Comparison of ENCODE assay signal across 1 cellular context in the genomic region with DNA sequence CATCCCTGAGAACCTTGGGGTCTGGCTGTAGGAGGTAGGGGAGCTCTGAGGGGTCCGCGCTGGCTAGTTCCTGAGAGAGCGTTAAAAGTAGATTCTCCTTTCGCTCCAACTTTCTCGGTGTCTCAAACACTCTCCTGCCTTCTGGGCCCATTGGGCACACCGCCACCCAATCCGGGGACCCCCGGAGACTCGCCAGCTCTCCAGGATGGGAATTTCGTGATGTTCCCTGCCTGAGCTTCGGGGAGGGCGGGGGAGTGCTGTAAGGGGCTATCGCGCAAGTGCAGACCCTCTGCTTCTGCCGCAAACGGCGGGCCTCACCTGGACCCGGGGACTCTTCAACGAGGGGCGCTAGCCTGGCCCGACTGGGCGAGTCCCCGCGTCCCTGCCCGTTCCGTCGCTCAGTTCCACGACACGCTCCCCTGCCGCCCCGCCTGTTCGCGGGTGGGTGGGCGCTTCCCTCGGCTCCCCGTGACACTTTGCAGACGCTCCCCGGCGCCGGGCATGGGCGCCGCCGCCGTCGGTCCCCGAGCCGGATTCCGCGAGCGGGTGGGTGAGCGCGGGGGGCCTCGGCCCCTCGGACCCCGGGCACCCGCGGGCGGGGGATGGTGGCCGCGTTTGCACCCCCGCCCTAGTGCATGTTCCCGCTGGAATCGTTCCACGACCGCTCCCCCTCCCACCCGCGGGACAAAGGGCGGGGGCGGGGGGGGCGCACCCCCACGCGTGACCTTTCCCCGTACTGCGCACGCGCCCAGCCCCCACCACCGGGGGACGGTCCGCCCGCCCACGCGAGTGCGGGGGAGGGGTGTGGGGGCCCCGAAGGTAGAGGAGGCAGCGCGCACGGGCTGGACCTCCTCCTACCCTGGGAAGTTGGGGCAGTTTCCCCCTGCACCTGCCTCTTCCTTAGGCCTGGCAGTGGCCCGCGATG.
TF ChIP-seq lines count a peak whose summit lies in the region.

Gene CCDC106, plus strand, starts transcription at position 481 of the 925 bp plus-strand sequence. CDS start 835 bp downstream, outside the sequence.

TF ChIP-seq in K562, 482 proteins besides CTCF, POLR2A, EP300 and RAD21 (continued from another document and continues in another):
- TF ChIP-seq, protein P1, sequence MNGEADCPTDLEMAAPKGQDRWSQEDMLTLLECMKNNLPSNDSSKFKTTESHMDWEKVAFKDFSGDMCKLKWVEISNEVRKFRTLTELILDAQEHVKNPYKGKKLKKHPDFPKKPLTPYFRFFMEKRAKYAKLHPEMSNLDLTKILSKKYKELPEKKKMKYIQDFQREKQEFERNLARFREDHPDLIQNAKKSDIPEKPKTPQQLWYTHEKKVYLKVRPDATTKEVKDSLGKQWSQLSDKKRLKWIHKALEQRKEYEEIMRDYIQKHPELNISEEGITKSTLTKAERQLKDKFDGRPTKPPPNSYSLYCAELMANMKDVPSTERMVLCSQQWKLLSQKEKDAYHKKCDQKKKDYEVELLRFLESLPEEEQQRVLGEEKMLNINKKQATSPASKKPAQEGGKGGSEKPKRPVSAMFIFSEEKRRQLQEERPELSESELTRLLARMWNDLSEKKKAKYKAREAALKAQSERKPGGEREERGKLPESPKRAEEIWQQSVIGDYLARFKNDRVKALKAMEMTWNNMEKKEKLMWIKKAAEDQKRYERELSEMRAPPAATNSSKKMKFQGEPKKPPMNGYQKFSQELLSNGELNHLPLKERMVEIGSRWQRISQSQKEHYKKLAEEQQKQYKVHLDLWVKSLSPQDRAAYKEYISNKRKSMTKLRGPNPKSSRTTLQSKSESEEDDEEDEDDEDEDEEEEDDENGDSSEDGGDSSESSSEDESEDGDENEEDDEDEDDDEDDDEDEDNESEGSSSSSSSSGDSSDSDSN (IDR thresholded peaks at IDR 0.05; ENCODE audit: borderline replicate concordance in 1 of 2, low read depth in 2 of 2, low read length in 2 of 2), result no peak
- TF ChIP-seq USF1 (CRISPR knock-in tag; IDR thresholded peaks at IDR 0.05) (no peak), EP400 (IDR thresholded peaks at IDR 0.05) (peak; percentile 69), YBX1 (IDR thresholded peaks at IDR 0.05) (no peak), SMARCA5 (IDR thresholded peaks at IDR 0.05) (no peak), TFAM (CRISPR knock-in tag; conservative IDR thresholded peaks at IDR 0.05) (no peak), BRD9 (IDR thresholded peaks at IDR 0.05; ENCODE audit: low read depth, partially characterized antibody) (no peak), SIN3B (IDR thresholded peaks at IDR 0.05; ENCODE audit: low read depth) (peak; percentile 42; the same call in 1 of the 2 replicates), SMAD4 (CRISPR knock-in tag; conservative IDR thresholded peaks at IDR 0.05) (peak; percentile 57), SAFB2 (IDR thresholded peaks at IDR 0.05; ENCODE audit: borderline replicate concordance, low read depth, low read length, severe bottlenecking) (no peak), ZNF133 (CRISPR knock-in tag; IDR thresholded peaks at IDR 0.05) (no peak), MCM7 (IDR thresholded peaks at IDR 0.05) (no peak), TSHZ1 (CRISPR knock-in tag; IDR thresholded peaks at IDR 0.05) (no peak), PHTF2 (CRISPR knock-in tag; IDR thresholded peaks at IDR 0.05) (no peak), MAFK (IDR thresholded peaks at IDR 0.05; ENCODE audit: low read length) (no peak), PHF20 (IDR thresholded peaks at IDR 0.05; ENCODE audit: partially characterized antibody) (no peak), HBP1 (CRISPR knock-in tag; IDR thresholded peaks at IDR 0.05) (no peak), ZNF764 (CRISPR knock-in tag; IDR thresholded peaks at IDR 0.05; ENCODE audit: low read depth) (no peak), HNRNPL (IDR thresholded peaks at IDR 0.05; ENCODE audit: low read depth, low read length) (peak; percentile 74), KLF1 (tag; IDR thresholded peaks at IDR 0.05) (0 out of 2 replicates have a peak, but pooled peaks have one; percentile 22), ZBTB1 (CRISPR knock-in tag; IDR thresholded peaks at IDR 0.05; ENCODE audit: borderline replicate concordance, low read depth) (no peak), ILK (tag; IDR thresholded peaks at IDR 0.05; ENCODE audit: borderline replicate concordance, low read depth) (no peak), PURB (CRISPR knock-in tag; IDR thresholded peaks at IDR 0.05; ENCODE audit: low read depth) (no peak), PTTG1 (tag; IDR thresholded peaks at IDR 0.05; ENCODE audit: low read depth) (no peak), HNRNPK (IDR thresholded peaks at IDR 0.05; ENCODE audit: low read depth, low read length, poor library complexity, severe bottlenecking) (no peak), ETS1 (conservative IDR thresholded peaks at IDR 0.05; ENCODE audit: control insufficient read depth, low read depth, low read length) (0 out of 2 replicates have a peak, but pooled peaks have one; percentile 12), PRMT5 (CRISPR knock-in tag; IDR thresholded peaks at IDR 0.05) (no peak), CREBBP (IDR thresholded peaks at IDR 0.05; ENCODE audit: low read depth, low read length) (no peak), DNMT1 (IDR thresholded peaks at IDR 0.05) (no peak), ZNF780A (CRISPR knock-in tag; IDR thresholded peaks at IDR 0.05) (no peak), HOXB6 (CRISPR knock-in tag; IDR thresholded peaks at IDR 0.05; ENCODE audit: borderline replicate concordance) (no peak), TCF3 (CRISPR knock-in tag; IDR thresholded peaks at IDR 0.05) (no peak), ZNF316 (IDR thresholded peaks at IDR 0.05) (no peak), RBBP5 (IDR thresholded peaks at IDR 0.05; ENCODE audit: borderline replicate concordance, insufficient read depth, low read length, poor library complexity, severe bottlenecking) (peak; percentile 36), ZNF398 (CRISPR knock-in tag; IDR thresholded peaks at IDR 0.05) (no peak), MTF1 (CRISPR knock-in tag; IDR thresholded peaks at IDR 0.05; ENCODE audit: borderline replicate concordance) (no peak), ZNF431 (CRISPR knock-in tag; IDR thresholded peaks at IDR 0.05) (peak; percentile 66; the same call in 1 of the 2 replicates)
- TF ChIP-seq, protein P2, sequence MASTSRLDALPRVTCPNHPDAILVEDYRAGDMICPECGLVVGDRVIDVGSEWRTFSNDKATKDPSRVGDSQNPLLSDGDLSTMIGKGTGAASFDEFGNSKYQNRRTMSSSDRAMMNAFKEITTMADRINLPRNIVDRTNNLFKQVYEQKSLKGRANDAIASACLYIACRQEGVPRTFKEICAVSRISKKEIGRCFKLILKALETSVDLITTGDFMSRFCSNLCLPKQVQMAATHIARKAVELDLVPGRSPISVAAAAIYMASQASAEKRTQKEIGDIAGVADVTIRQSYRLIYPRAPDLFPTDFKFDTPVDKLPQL (IDR thresholded peaks at IDR 0.05; ENCODE audit: extremely low read depth, insufficient read length), result no peak
- TF ChIP-seq, protein P3, sequence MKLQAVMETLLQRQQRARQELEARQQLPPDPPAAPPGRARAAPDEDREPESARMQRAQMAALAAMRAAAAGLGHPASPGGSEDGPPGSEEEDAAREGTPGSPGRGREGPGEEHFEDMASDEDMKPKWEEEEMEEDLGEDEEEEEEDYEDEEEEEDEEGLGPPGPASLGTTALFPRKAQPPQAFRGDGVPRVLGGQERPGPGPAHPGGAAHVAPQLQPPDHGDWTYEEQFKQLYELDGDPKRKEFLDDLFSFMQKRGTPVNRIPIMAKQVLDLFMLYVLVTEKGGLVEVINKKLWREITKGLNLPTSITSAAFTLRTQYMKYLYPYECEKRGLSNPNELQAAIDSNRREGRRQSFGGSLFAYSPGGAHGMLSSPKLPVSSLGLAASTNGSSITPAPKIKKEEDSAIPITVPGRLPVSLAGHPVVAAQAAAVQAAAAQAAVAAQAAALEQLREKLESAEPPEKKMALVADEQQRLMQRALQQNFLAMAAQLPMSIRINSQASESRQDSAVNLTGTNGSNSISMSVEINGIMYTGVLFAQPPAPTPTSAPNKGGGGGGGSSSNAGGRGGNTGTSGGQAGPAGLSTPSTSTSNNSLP (IDR thresholded peaks at IDR 0.05; ENCODE audit: borderline replicate concordance, low read depth, low read length), result no peak
- TF ChIP-seq, protein P4, sequence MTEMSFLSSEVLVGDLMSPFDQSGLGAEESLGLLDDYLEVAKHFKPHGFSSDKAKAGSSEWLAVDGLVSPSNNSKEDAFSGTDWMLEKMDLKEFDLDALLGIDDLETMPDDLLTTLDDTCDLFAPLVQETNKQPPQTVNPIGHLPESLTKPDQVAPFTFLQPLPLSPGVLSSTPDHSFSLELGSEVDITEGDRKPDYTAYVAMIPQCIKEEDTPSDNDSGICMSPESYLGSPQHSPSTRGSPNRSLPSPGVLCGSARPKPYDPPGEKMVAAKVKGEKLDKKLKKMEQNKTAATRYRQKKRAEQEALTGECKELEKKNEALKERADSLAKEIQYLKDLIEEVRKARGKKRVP (CRISPR knock-in tag; IDR thresholded peaks at IDR 0.05), result no peak
- TF ChIP-seq, protein P5, sequence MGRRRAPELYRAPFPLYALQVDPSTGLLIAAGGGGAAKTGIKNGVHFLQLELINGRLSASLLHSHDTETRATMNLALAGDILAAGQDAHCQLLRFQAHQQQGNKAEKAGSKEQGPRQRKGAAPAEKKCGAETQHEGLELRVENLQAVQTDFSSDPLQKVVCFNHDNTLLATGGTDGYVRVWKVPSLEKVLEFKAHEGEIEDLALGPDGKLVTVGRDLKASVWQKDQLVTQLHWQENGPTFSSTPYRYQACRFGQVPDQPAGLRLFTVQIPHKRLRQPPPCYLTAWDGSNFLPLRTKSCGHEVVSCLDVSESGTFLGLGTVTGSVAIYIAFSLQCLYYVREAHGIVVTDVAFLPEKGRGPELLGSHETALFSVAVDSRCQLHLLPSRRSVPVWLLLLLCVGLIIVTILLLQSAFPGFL (CRISPR knock-in tag; IDR thresholded peaks at IDR 0.05), result no peak
